Comparison of ENCODE assay signal across 8 cellular contexts in genomic region chr10:32057041-32057372, GRCh38. TPM values are rescaled to one million over a fixed set of nuclear protein-coding genes. Genes with fewer than 3 reads are reported as not detected.
A peak's percentile ranks its signal among the peaks of the same experiment; 100 is the strongest.
DNase-seq lines count a peak whose midpoint lies in the region; ATAC-seq and TF ChIP-seq lines count a peak whose summit lies in the region.

No MANE protein-coding gene starts in this region.

- peaks cover 21 to 42% (median 30%) of the 10 kb centered on the region in 3 donors for H3K4me1 Mint-ChIP-seq in IgD-negative memory B cell
- peaks cover 29% of the 10 kb centered on the region for H3K4me1 Mint-ChIP-seq in nephron

- H3K9me3 ChIP-seq in colonic mucosa, result no peaks in the 10 kb centered on the region

- peak overlapping the region; percentile 97 to 100 (median 98) for H3K4me3 Mint-ChIP-seq in IgD-negative memory B cell
- H3K4me3 Mint-ChIP-seq in nephron, result peak overlapping the region; percentile 98 to 99 (median 99)

- peak overlapping the region; percentile 96 to 98 (median 97) for H3K27ac Mint-ChIP-seq in IgD-negative memory B cell
- H3K27ac Mint-ChIP-seq in nephron, result peak overlapping the region; percentile 93 to 99 (median 95)

- peak overlapping the region; percentile 91 to 96 for H3K9ac ChIP-seq in colonic mucosa (ENCODE audit: low read depth in 2 of 2, low read length in 2 of 2)

- H3K4me1 ChIP-seq in colonic mucosa, result no peaks in the 10 kb centered on the region

- TF ChIP-seq CTCF in AG10803 (conservative IDR thresholded peaks at IDR 0.05; ENCODE audit: low read length) (no peak), colonic mucosa (IDR thresholded peaks at IDR 0.05) (no peak), nephron (IDR thresholded peaks at IDR 0.05; ENCODE audit: unreplicated experiment in 3 of 3) (no peak)

- DNase-seq in AG10803 (ENCODE audit: low read depth), result no peak
- DNase-seq in colonic mucosa, result no peak
- DNase-seq in NCI-H510A treated with DMSO at 0.1 percent for 48 hours (lab: John Stamatoyannopoulos, UW), result no peak
- DNase-seq in NCI-H1436 treated with DMSO at 0.1 percent for 48 hours (lab: John Stamatoyannopoulos, UW), result no peak
- DNase-seq in DMS53 treated with DMSO at 0.1 percent for 48 hours (lab: John Stamatoyannopoulos, UW; ENCODE audit: unreplicated experiment), result no peak

- H3K9me3 Mint-ChIP-seq in IgD-negative memory B cell, result no peaks in the 10 kb centered on the region
- H3K9me3 Mint-ChIP-seq in nephron, result no peaks in the 10 kb centered on the region

- ATAC-seq in HG03460 (IDR thresholded peaks at IDR 0.05; ENCODE audit: unreplicated experiment), result no peak

- peak overlapping the region; percentile 99 for H3K27ac ChIP-seq in colonic mucosa

- H3K36me3 Mint-ChIP-seq in IgD-negative memory B cell, result no peaks in the 10 kb centered on the region
- no peaks in the 10 kb centered on the region for H3K36me3 Mint-ChIP-seq in nephron (ENCODE audit: low read depth)

- H3K27me3 Mint-ChIP-seq in IgD-negative memory B cell, result no peaks in the 10 kb centered on the region
- no peaks in the 10 kb centered on the region for H3K27me3 Mint-ChIP-seq in nephron (ENCODE audit: low read depth)

- no peaks in the 10 kb centered on the region for H3K27me3 ChIP-seq in colonic mucosa

- peak overlapping the region; percentile 94 for H3K4me3 ChIP-seq in AG10803 (ENCODE audit: low read length)
- H3K4me3 ChIP-seq in colonic mucosa, result peak overlapping the region; percentile 91

- intact Hi-C loops in colonic mucosa (cut with DNase I), result loop anchor here (10.0 kb wide), 1 partner anchor 138 kb away; no protein-coding TSS in a partner anchor

- H3K36me3 ChIP-seq in colonic mucosa, result no peaks in the 10 kb centered on the region

RNA-seq across cellular contexts. Expression of gene KIF5B, which starts 0.8 kb away (rescaled TPM):
- polyA plus RNA-seq in IgD-negative memory B cell, result 24.6 TPM
- 100 to 1,000 TPM; 119 to 153 TPM for total RNA-seq in colonic mucosa
